Comparison of ENCODE assay signal across 9 cellular contexts in the genomic region with DNA sequence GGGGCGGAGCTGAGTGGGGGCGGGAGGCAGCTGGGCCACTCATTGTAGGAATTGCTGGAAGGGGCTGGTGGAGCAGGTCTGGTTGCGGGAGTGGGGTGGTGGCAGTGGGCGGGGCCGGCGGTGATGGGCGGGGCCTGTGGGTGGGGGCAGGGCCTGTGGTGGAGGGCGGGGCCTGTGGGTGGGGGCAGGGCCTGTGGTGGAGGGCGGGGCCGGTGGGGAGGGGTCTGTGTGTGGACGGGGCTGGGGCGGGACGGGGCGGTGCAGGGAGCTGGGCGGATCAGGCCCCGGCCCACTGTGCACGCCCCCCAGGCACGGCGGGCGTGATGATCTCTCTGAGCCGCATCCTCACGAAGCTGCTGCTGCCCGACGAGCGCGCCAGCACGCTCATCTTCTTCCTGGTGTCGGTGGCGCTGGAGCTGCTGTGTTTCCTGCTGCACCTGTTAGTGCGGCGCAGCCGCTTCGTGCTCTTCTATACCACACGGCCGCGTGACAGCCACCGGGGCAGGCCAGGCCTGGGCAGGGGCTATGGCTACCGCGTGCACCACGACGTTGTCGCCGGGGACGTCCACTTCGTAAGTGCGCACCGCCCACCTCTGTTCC.
DNase-seq lines count a peak whose midpoint lies in the region; ATAC-seq, FAIRE-seq and TF ChIP-seq lines count a peak whose summit lies in the region.
"Had no signal": no experiment of that assay in that cellular context is flagged by ENCODE, and none has a peak within 500 bp of the region (broad histone marks: within the 10 kb centered on the region; RNA-seq: fewer than 3 reads in every experiment).

No MANE protein-coding gene starts in this region.

- TF ChIP-seq CTCF in RWPE1 (conservative IDR thresholded peaks at IDR 0.05; ENCODE audit: low read depth) (no peak), nephron progenitor cell (IDR thresholded peaks at IDR 0.05) (no peak), foreskin fibroblast (IDR thresholded peaks at IDR 0.05; ENCODE audit: low read depth, low read length) (no peak)

- peaks cover 18% of the 10 kb centered on the region for H3K27me3 Mint-ChIP-seq in nephron progenitor cell (ENCODE audit: low read depth, poor library complexity)

- DNase-seq in GM18507 (ENCODE audit: extremely low spot score, insufficient read length, low read depth) (peak; percentile 23), RWPE1 (ENCODE audit: low spot score) (peak; percentile 45), nephron progenitor cell (peak; percentile 91), foreskin fibroblast (no peak), GDM1 (lab: John Stamatoyannopoulos, UW) (no peak), NOMO-1 treated with DMSO at 0.1 percent for 48 hours (lab: John Stamatoyannopoulos, UW; ENCODE audit: unreplicated experiment) (no peak)
- peak; percentile 51 for DNase-seq in activated gamma-delta T cell treated with anti-CD3 and anti-CD28 coated beads, Interleukin-2, amount 50 U/mL, for 16 hours (ENCODE audit: low read depth)

- ATAC-seq in HG03097 (IDR thresholded peaks at IDR 0.05; ENCODE audit: low FRiP score, unreplicated experiment) = no peak

- no peak overlapping the region for H3K27ac Mint-ChIP-seq in nephron progenitor cell

- H3K4me1 Mint-ChIP-seq in nephron progenitor cell = peaks cover 24% of the 10 kb centered on the region

- H3K9me3 Mint-ChIP-seq in nephron progenitor cell = peaks cover 13% of the 10 kb centered on the region

- FAIRE-seq in GM18507 (lab: Jason Lieb, UNC) = no peak
- FAIRE-seq: islet of Langerhans had no signal

- POLR2A ChIA-PET in RWPE1 (lab: Yijun Ruan, JAX; ENCODE audit: low non-redundant PET) = no interaction called here

- H3K4me3 ChIP-seq in foreskin fibroblast (ENCODE audit: low read depth in 1 of 2, low read length in 2 of 2) = no peak overlapping the region

- peaks cover 55% of the 10 kb centered on the region for H3K36me3 Mint-ChIP-seq in nephron progenitor cell (ENCODE audit: low read depth)

- no peak overlapping the region for H3K27ac ChIP-seq in RWPE1

- H3K4me3 Mint-ChIP-seq in nephron progenitor cell = peak overlapping the region; percentile 76

- CTCF ChIA-PET in RWPE1 (lab: Yijun Ruan, JAX) = no interaction called here

Comparison
In these comparisons a context has a peak if more than half of its experiments do, and no peak if none do; other contexts are left out.
1. DNase-seq: peak in GM18507 (single experiment), RWPE1 (single experiment), activated gamma-delta T cell treated with anti-CD3 and anti-CD28 coated beads, Interleukin-2, amount 50 U/mL, for 16 hours (single experiment) and nephron progenitor cell (single experiment); none in foreskin fibroblast (0 of 2), GDM1 (single experiment) and NOMO-1 treated with DMSO at 0.1 percent for 48 hours (single experiment).